ENCODE assay signal across 23 cellular contexts in the genomic region with DNA sequence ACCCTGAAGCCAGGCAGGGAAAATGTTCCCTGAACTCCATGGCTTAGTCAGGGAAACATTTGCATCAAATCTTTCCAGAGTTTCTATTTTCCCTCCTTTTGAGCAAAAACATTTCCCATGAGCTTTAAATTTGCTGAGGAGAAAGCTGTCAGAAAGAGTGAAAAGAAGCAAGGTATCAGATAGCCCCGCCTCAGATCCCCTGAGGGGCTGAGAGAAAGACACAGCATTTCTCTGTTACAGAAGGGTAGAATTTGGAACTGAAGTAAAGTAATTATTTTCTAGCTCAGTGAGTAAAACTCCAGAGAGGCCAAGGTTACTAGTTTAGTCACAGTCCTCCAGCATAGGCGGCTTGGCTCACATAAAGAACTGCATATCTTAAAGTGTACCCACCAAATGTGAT. TPM values are rescaled to one million over a fixed set of nuclear protein-coding genes. Genes with fewer than 3 reads are reported as not detected.
"Had no signal": no experiment of that assay in that cellular context is flagged by ENCODE, and none has a peak within 500 bp of the region (broad histone marks: within the 10 kb centered on the region; RNA-seq: fewer than 3 reads in every experiment).

No MANE protein-coding gene starts in this region.

- H3K4me1 ChIP-seq: left lung had no signal

- DNase-seq: activated CD4-positive, alpha-beta memory T cell treated with anti-CD3 and anti-CD28 coated beads for 36 hours; activated CD4-positive, alpha-beta T cell treated with anti-CD3 and anti-CD28 coated beads for 36 hours; activated CD8-positive, alpha-beta memory T cell treated with anti-CD3 and anti-CD28 coated beads, Interleukin-2, amount 10 ng/mL, durations not matched to agents 7 days and 5 days; activated naive CD4-positive, alpha-beta T cell treated with anti-CD3 and anti-CD28 coated beads, Interleukin-2, amount 10 ng/mL, durations not matched to agents 7 days and 5 days; activated T-cell treated with anti-CD3 and anti-CD28 coated beads, Interleukin-2, amount 50 U/mL, for 1 hour; amniotic stem cell; brain microvascular endothelial cell; cerebellar nuclear complex; effector memory CD4-positive, alpha-beta T cell; heart right ventricle; left lung; naive thymus-derived CD8-positive, alpha-beta T cell; stimulated activated CD4-positive, alpha-beta T cell treated with anti-CD3 and anti-CD28 coated beads, Interleukin-4, amount 100 ng/mL, for 24 hours; stimulated activated naive CD4-positive, alpha-beta T cell treated with Interleukin-2 at 50 U/mL for 16 hours; substantia nigra; T-helper 17 cell; upper lobe of right lung; WERI-Rb-1 had no signal

- H3K4me3 ChIP-seq: left lung, skin epidermis, upper lobe of right lung had no signal

- H3K9me3 ChIP-seq: heart right ventricle, left lung, upper lobe of right lung had no signal

- ATAC-seq: activated CD4-positive, alpha-beta T cell treated with anti-CD3 and anti-CD28 coated beads for 36 hours; activated CD8-positive, alpha-beta memory T cell treated with anti-CD3 and anti-CD28 coated beads, Interleukin-2, amount 10 ng/mL, durations not matched to agents 7 days and 5 days; left lung; naive thymus-derived CD8-positive, alpha-beta T cell; T-helper 17 cell; upper lobe of right lung had no signal

- H3K9me3 Mint-ChIP-seq: activated CD4-positive, alpha-beta memory T cell treated with anti-CD3 and anti-CD28 coated beads for 36 hours; activated naive CD4-positive, alpha-beta T cell treated with anti-CD3 and anti-CD28 coated beads, Interleukin-2, amount 10 ng/mL, durations not matched to agents 7 days and 5 days; activated T-helper 2 cell treated with anti-CD3 and anti-CD28 coated beads, Interferon-gamma antibody, Interleukin-2, Interleukin-4, amounts not matched to agents 10 μg/mL and 5 μg/mL and 100 μg/mL, durations not matched to agents 14 hours and 24 hours and 36 hours; memory B cell; naive thymus-derived CD8-positive, alpha-beta T cell had no signal

- H3K36me3 ChIP-seq: brain microvascular endothelial cell, heart right ventricle, left lung, upper lobe of right lung, WERI-Rb-1 had no signal

- H3K27me3 ChIP-seq: brain microvascular endothelial cell, upper lobe of right lung had no signal

- H3K27ac ChIP-seq: brain microvascular endothelial cell, left lung, upper lobe of right lung, WERI-Rb-1 had no signal

- H3K27ac Mint-ChIP-seq: activated CD4-positive, alpha-beta memory T cell treated with anti-CD3 and anti-CD28 coated beads for 36 hours; activated CD4-positive, alpha-beta T cell treated with anti-CD3 and anti-CD28 coated beads for 36 hours; activated CD8-positive, alpha-beta memory T cell treated with anti-CD3 and anti-CD28 coated beads, Interleukin-2, amount 10 ng/mL, durations not matched to agents 7 days and 5 days; activated naive CD4-positive, alpha-beta T cell treated with anti-CD3 and anti-CD28 coated beads, Interleukin-2, amount 10 ng/mL, durations not matched to agents 7 days and 5 days; activated T-helper 2 cell treated with anti-CD3 and anti-CD28 coated beads, Interferon-gamma antibody, Interleukin-2, Interleukin-4, amounts not matched to agents 10 μg/mL and 5 μg/mL and 100 μg/mL, durations not matched to agents 14 hours and 24 hours and 36 hours; memory B cell; naive thymus-derived CD8-positive, alpha-beta T cell; T-helper 17 cell had no signal

- H3K4me1 Mint-ChIP-seq: activated CD4-positive, alpha-beta T cell treated with anti-CD3 and anti-CD28 coated beads for 36 hours; activated CD8-positive, alpha-beta memory T cell treated with anti-CD3 and anti-CD28 coated beads, Interleukin-2, amount 10 ng/mL, durations not matched to agents 7 days and 5 days; activated naive CD4-positive, alpha-beta T cell treated with anti-CD3 and anti-CD28 coated beads, Interleukin-2, amount 10 ng/mL, durations not matched to agents 7 days and 5 days; memory B cell; naive thymus-derived CD8-positive, alpha-beta T cell; T-helper 17 cell had no signal

- H3K36me3 Mint-ChIP-seq: activated CD4-positive, alpha-beta memory T cell treated with anti-CD3 and anti-CD28 coated beads for 36 hours; activated CD8-positive, alpha-beta memory T cell treated with anti-CD3 and anti-CD28 coated beads, Interleukin-2, amount 10 ng/mL, durations not matched to agents 7 days and 5 days; activated naive CD4-positive, alpha-beta T cell treated with anti-CD3 and anti-CD28 coated beads, Interleukin-2, amount 10 ng/mL, durations not matched to agents 7 days and 5 days; memory B cell; naive thymus-derived CD8-positive, alpha-beta T cell had no signal

- H3K4me3 Mint-ChIP-seq: activated CD4-positive, alpha-beta memory T cell treated with anti-CD3 and anti-CD28 coated beads for 36 hours; activated CD4-positive, alpha-beta T cell treated with anti-CD3 and anti-CD28 coated beads for 36 hours; activated CD8-positive, alpha-beta memory T cell treated with anti-CD3 and anti-CD28 coated beads, Interleukin-2, amount 10 ng/mL, durations not matched to agents 7 days and 5 days; activated naive CD4-positive, alpha-beta T cell treated with anti-CD3 and anti-CD28 coated beads, Interleukin-2, amount 10 ng/mL, durations not matched to agents 7 days and 5 days; memory B cell; naive thymus-derived CD8-positive, alpha-beta T cell; T-helper 17 cell had no signal

RNA-seq across cellular contexts. Expression of a gene that starts 10.6 kb away (rescaled TPM):
- total RNA-seq: activated CD4-positive, alpha-beta memory T cell treated with anti-CD3 and anti-CD28 coated beads for 36 hours; activated CD4-positive, alpha-beta T cell treated with anti-CD3 and anti-CD28 coated beads for 36 hours; activated CD8-positive, alpha-beta memory T cell treated with anti-CD3 and anti-CD28 coated beads, Interleukin-2, amount 10 ng/mL, durations not matched to agents 7 days and 5 days; activated T-helper 2 cell treated with anti-CD3 and anti-CD28 coated beads, Interferon-gamma antibody, Interleukin-2, Interleukin-4, amounts not matched to agents 10 μg/mL and 5 μg/mL and 100 μg/mL, durations not matched to agents 14 hours and 24 hours and 36 hours; fibroblast of lung; mucosa of gallbladder; naive thymus-derived CD8-positive, alpha-beta T cell; T-helper 17 cell had no signal
